ENCODE assay signal across 12 cellular contexts in the genomic region with DNA sequence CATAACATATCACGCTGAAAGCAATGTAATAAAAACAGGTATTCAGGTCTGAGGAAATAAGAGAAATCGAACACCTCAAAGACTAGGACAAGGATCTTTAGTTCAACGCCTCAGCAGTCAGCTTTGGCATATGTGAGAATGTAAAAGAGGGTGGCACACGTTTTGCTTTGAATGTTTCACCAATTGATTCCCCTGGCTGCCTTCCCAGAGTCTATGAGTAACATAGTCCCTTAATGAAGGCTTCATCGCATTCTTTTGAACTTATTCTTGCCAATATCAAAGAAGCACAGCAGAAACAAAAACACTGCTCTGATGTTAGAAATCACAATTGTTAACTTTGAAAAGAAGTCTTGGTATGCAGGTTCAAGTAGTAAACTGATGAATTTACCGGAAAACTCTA.
DNase-seq lines count a peak whose midpoint lies in the region; TF ChIP-seq lines count a peak whose summit lies in the region.
"Had no signal": no experiment of that assay in that cellular context is flagged by ENCODE, and none has a peak within 500 bp of the region (broad histone marks: within the 10 kb centered on the region; RNA-seq: fewer than 3 reads in every experiment).

No MANE protein-coding gene starts in this region.

- H3K9ac ChIP-seq in GM23248 (peak overlapping the region; percentile 30; the same call in 1 of the 2 replicates), fibroblast of lung (ENCODE audit: insufficient read depth, low read length) (no peak overlapping the region)

- H4K20me1 ChIP-seq in GM23248 (ENCODE audit: insufficient read depth) (no peaks in the 10 kb centered on the region), fibroblast of lung (ENCODE audit: control insufficient read depth, extremely low read depth, insufficient read depth, low read length) (no peaks in the 10 kb centered on the region)

- H3K9me3 ChIP-seq in GM23248 (ENCODE audit: low read depth) (no peaks in the 10 kb centered on the region), fibroblast of lung (ENCODE audit: control insufficient read depth, insufficient read depth, low read depth, low read length) (no peaks in the 10 kb centered on the region), tibial artery (no peaks in the 10 kb centered on the region)

- H3F3A ChIP-seq in GM23248 (ENCODE audit: insufficient read depth), result peaks cover 17% of the 10 kb centered on the region

- H3K4me3 ChIP-seq in GM23248 (peak overlapping the region; percentile 30), fibroblast of lung (replicated peaks in 1 of 4; ENCODE audit: control extremely low read depth in 1 of 4, insufficient read depth in 1 of 4, low read depth in 3 of 4, low read length in 4 of 4) (no peak overlapping the region), retinal pigment epithelial cell (ENCODE audit: low read length) (no peak overlapping the region), tibial artery (no peak overlapping the region)

- DNase-seq in GM23248 (peak; percentile 92), RPMI7951 (ENCODE audit: low read depth) (peak; percentile 4), fibroblast of lung (ENCODE audit: low read depth in 2 of 2) (peak; percentile 57 to 92), retinal pigment epithelial cell (ENCODE audit: low read depth) (peak; percentile 92), mesothelial cell of epicardium (ENCODE audit: low spot score in 2 of 2, unreplicated experiment in 2 of 2) (no peak), hippocampal formation (lab: John Stamatoyannopoulos, UW) (no peak), tibial artery (no peak), cortex of kidney (lab: John Stamatoyannopoulos, UW) (no peak)
- DNase-seq: activated CD8-positive, alpha-beta T cell treated with anti-CD3 and anti-CD28 coated beads, Interleukin-2, amount 10 ng/mL, durations not matched to agents 7 days and 5 days; retina; SIG-M5 had no signal

- no peaks in the 10 kb centered on the region for H3K79me2 ChIP-seq in GM23248 (ENCODE audit: insufficient read depth)
- H3K79me2 ChIP-seq in fibroblast of lung (ENCODE audit: control insufficient read depth, insufficient read depth, low read length), result no peaks in the 10 kb centered on the region

- H3K9me3 Mint-ChIP-seq in mesothelial cell of epicardium, result no peaks in the 10 kb centered on the region

- 6 to 8% methylated on average over 6 of the region's 6 CpGs for WGBS in GM23248 (ENCODE audit: low coverage in 1 of 2, low lambda C conversion rate in 2 of 2, missing lambda C conversion rate in 2 of 2), 2 experiments

- H3K4me3 Mint-ChIP-seq in mesothelial cell of epicardium, result no peak overlapping the region
- H3K4me3 Mint-ChIP-seq: activated CD8-positive, alpha-beta T cell treated with anti-CD3 and anti-CD28 coated beads, Interleukin-2, amount 10 ng/mL, durations not matched to agents 7 days and 5 days; central memory CD8-positive, alpha-beta T cell had no signal

- H3K27me3 Mint-ChIP-seq in mesothelial cell of epicardium (ENCODE audit: low read depth), result no peaks in the 10 kb centered on the region
- H3K27me3 Mint-ChIP-seq: central memory CD8-positive, alpha-beta T cell had no signal

- no peaks in the 10 kb centered on the region for H3K27me3 ChIP-seq in GM23248 (replicated peaks; ENCODE audit: insufficient read depth)
- H3K27me3 ChIP-seq in fibroblast of lung (ENCODE audit: control insufficient read depth, insufficient read depth, low read length), result no peaks in the 10 kb centered on the region
- no peaks in the 10 kb centered on the region for H3K27me3 ChIP-seq in tibial artery

- intact Hi-C loops in tibial artery (cut with DNase I; ENCODE audit: low total_unique reads), result no loop called here

- H2AFZ ChIP-seq in GM23248 (peak overlapping the region; percentile 34; the same call in 1 of the 2 replicates), fibroblast of lung (ENCODE audit: low read length) (no peak overlapping the region)

- no peaks in the 10 kb centered on the region for H3K36me3 ChIP-seq in GM23248 (ENCODE audit: low read depth)
- H3K36me3 ChIP-seq in fibroblast of lung (ENCODE audit: control insufficient read depth, insufficient read depth, low read length), result no peaks in the 10 kb centered on the region
- no peaks in the 10 kb centered on the region for H3K36me3 ChIP-seq in tibial artery

- H3K4me2 ChIP-seq in GM23248 (ENCODE audit: unreplicated experiment), result peak overlapping the region; percentile 67
- H3K4me2 ChIP-seq in fibroblast of lung (ENCODE audit: extremely low read depth, insufficient read depth, low read length), result peak overlapping the region; percentile 5

- peaks cover 8% of the 10 kb centered on the region for H3K4me1 Mint-ChIP-seq in mesothelial cell of epicardium
- H3K4me1 Mint-ChIP-seq: central memory CD8-positive, alpha-beta T cell had no signal

- H3K36me3 Mint-ChIP-seq in mesothelial cell of epicardium, result no peaks in the 10 kb centered on the region

- peak overlapping the region; percentile 80 for H3K27ac ChIP-seq in GM23248
- H3K27ac ChIP-seq in fibroblast of lung (ENCODE audit: insufficient read depth, low read length), result no peak overlapping the region
- H3K27ac ChIP-seq in tibial artery, result no peak overlapping the region

- in situ Hi-C loops in GM23248 (cut with MboI), result no loop called here

- H3K4me1 ChIP-seq in GM23248 (ENCODE audit: insufficient read depth), result peaks cover 21% of the 10 kb centered on the region
- H3K4me1 ChIP-seq in fibroblast of lung (ENCODE audit: control insufficient read depth, extremely low read depth, insufficient read depth, low read length), result no peaks in the 10 kb centered on the region
- peaks cover 0 to 31% (median 13%) of the 10 kb centered on the region in 4 donors for H3K4me1 ChIP-seq in tibial artery

- H3K9me2 ChIP-seq in GM23248 (ENCODE audit: insufficient read depth), result no peaks in the 10 kb centered on the region

- H3K27ac Mint-ChIP-seq in mesothelial cell of epicardium, result no peak overlapping the region
- H3K27ac Mint-ChIP-seq: activated CD8-positive, alpha-beta T cell treated with anti-CD3 and anti-CD28 coated beads, Interleukin-2, amount 10 ng/mL, durations not matched to agents 7 days and 5 days had no signal

- no peak for TF ChIP-seq CTCF in fibroblast of lung (conservative IDR thresholded peaks at IDR 0.05 in 1 of 2, IDR thresholded peaks at IDR 0.05 in 1 of 2; ENCODE audit: low read depth in 1 of 2, low read length in 2 of 2)
- TF ChIP-seq CTCF in retinal pigment epithelial cell (conservative IDR thresholded peaks at IDR 0.05; ENCODE audit: low read depth, low read length), result no peak
- TF ChIP-seq CTCF in mesothelial cell of epicardium (IDR thresholded peaks at IDR 0.05; ENCODE audit: unreplicated experiment), result no peak
- TF ChIP-seq CTCF in tibial artery (IDR thresholded peaks at IDR 0.05), result no peak

Comparison
In these comparisons a context has a peak if more than half of its experiments do, and no peak if none do; other contexts are left out.
1. DNase-seq: peak in GM23248 (single experiment), RPMI7951 (single experiment), fibroblast of lung (2 of 2) and retinal pigment epithelial cell (single experiment); none in mesothelial cell of epicardium (0 of 2), hippocampal formation (0 of 2), tibial artery (0 of 2) and cortex of kidney (single experiment).